In the genomic region with DNA sequence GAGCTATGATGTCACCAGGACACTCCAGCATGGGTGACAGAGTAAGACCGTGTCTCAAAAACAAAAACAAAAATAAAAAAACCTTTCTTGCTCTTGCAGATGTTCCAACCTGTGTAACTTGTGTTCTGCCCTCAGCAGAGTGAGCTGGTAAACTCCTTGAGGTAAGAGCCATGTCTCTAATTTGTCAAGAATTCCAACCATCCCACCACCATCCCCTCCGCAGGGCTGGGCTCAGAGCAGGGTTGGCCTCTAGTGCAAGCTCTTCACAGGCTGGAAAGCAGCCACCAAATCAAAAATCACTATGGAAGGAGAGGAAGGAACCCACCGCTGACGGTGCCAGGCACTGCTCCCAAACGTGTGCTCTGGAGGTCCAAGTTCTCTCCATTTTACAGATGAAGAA, we compare ENCODE assay signal across 14 cellular contexts. TPM values are rescaled to one million over a fixed set of nuclear protein-coding genes. Genes with fewer than 3 reads are reported as not detected.
A peak's percentile ranks its signal among the peaks of the same experiment; 100 is the strongest.
DNase-seq lines count a peak whose midpoint lies in the region; ATAC-seq and TF ChIP-seq lines count a peak whose summit lies in the region.
"Had no signal": no experiment of that assay in that cellular context is flagged by ENCODE, and none has a peak within 500 bp of the region (broad histone marks: within the 10 kb centered on the region; RNA-seq: fewer than 3 reads in every experiment).

No MANE protein-coding gene starts in this region.

- no peak overlapping the region for H3K27ac ChIP-seq in neuronal stem cell (replicated peaks; ENCODE audit: low read length)
- H3K27ac ChIP-seq: body of pancreas had no signal

- H3K27ac Mint-ChIP-seq in WTC11: no peak overlapping the region
- H3K27ac Mint-ChIP-seq in glutamatergic neuron (ENCODE audit: unreplicated experiment): peak overlapping the region; percentile 95

- H3K4ac ChIP-seq in neuronal stem cell (ENCODE audit: low read length): no peak overlapping the region

- peaks cover 15 to 48% of the 10 kb centered on the region in 2 donors for H3K4me1 ChIP-seq in neuronal stem cell (ENCODE audit: control insufficient read depth in 2 of 2, insufficient read depth in 1 of 2, low read depth in 1 of 2, low read length in 2 of 2)

- ATAC-seq in WTC11 (no peak), HG03280 (IDR thresholded peaks at IDR 0.05; ENCODE audit: unreplicated experiment) (no peak)
- ATAC-seq: GM12878 had no signal

- no peak overlapping the region for H2BK120ac ChIP-seq in neuronal stem cell (ENCODE audit: low read depth, low read length)

- H3K79me1 ChIP-seq in neuronal stem cell (ENCODE audit: low read depth, low read length): no peaks in the 10 kb centered on the region

- H3K4me3 Mint-ChIP-seq in WTC11: 0 out of 2 replicates have a peak overlapping the region, but pooled peaks have one; percentile 6
- peak overlapping the region; percentile 82 for H3K4me3 Mint-ChIP-seq in glutamatergic neuron (ENCODE audit: unreplicated experiment)

- H3K9me3 Mint-ChIP-seq in WTC11: no peaks in the 10 kb centered on the region
- peaks cover 3% of the 10 kb centered on the region for H3K9me3 Mint-ChIP-seq in glutamatergic neuron (ENCODE audit: unreplicated experiment)
- H3K9me3 Mint-ChIP-seq: HFFc6 had no signal

- no peak overlapping the region for H2BK5ac ChIP-seq in neuronal stem cell (ENCODE audit: low read length)

- no peak overlapping the region for H2BK12ac ChIP-seq in neuronal stem cell (ENCODE audit: low read length)

- H4K91ac ChIP-seq in neuronal stem cell (ENCODE audit: low read depth, low read length, poor library complexity): no peak overlapping the region

- no CpG with 5 or more reads among the region's 5 CpGs for WGBS in neuronal stem cell (ENCODE audit: extremely low coverage in 2 of 2, insufficient read length in 2 of 2, insufficient replicate concordance in 1 of 2), 2 donors

- H3K36me3 Mint-ChIP-seq in WTC11 (no peaks in the 10 kb centered on the region), glutamatergic neuron (ENCODE audit: unreplicated experiment) (no peaks in the 10 kb centered on the region)

- peaks cover 0 to 8% (median 0%) of the 10 kb centered on the region in 3 experiments for H3K27me3 ChIP-seq in neuronal stem cell (ENCODE audit: control insufficient read depth in 3 of 3, insufficient read depth in 3 of 3, low read depth in 1 of 3, low read length in 3 of 3)
- H3K27me3 ChIP-seq: body of pancreas had no signal

- no peak overlapping the region for H2BK15ac ChIP-seq in neuronal stem cell (ENCODE audit: low read length)

- no peaks in the 10 kb centered on the region for H3K9me3 ChIP-seq in neuronal stem cell (replicated peaks in 1 of 2; ENCODE audit: control insufficient read depth in 2 of 2, insufficient read depth in 1 of 2, low read depth in 1 of 2, low read length in 2 of 2)
- H3K9me3 ChIP-seq: body of pancreas had no signal

- CTCF ChIA-PET in AG04449 (lab: Yijun Ruan, JAX): interaction anchor here (0.6 to 7.3 kb wide), 11 partner anchors 10 to 188 kb away, joined by 3 to 58 read pairs (median 4); a partner anchor contains a TSS
- CTCF ChIA-PET in WTC11 (lab: Charles Lee): interaction anchor here (0.6 to 3.0 kb wide), 11 partner anchors 8 to 199 kb away, joined by 3 to 18 read pairs (median 10); a partner anchor contains a TSS

- no peak overlapping the region for H3K14ac ChIP-seq in neuronal stem cell (ENCODE audit: low read length)

- TF ChIP-seq CTCF in AG04449 (IDR thresholded peaks at IDR 0.05; ENCODE audit: insufficient read depth, low read length, missing control alignments) (no peak), WTC11 (IDR thresholded peaks at IDR 0.05) (no peak), glutamatergic neuron (IDR thresholded peaks at IDR 0.05; ENCODE audit: partially characterized antibody, unreplicated experiment) (no peak)

- peak overlapping the region; percentile 55 for H2AFZ ChIP-seq in neuronal stem cell (ENCODE audit: low read length)

- H3K9ac ChIP-seq in neuronal stem cell (ENCODE audit: low read depth, low read length, poor library complexity): no peak overlapping the region

- H3K4me3 ChIP-seq in AG04449 (ENCODE audit: low read depth, low read length) (peak overlapping the region; percentile 45), neuronal stem cell (ENCODE audit: low read length in 2 of 2) (peak overlapping the region in 1 of 2 donors; percentile 45)
- H3K4me3 ChIP-seq: body of pancreas, GM12878 had no signal

- no peak overlapping the region for H2AK5ac ChIP-seq in neuronal stem cell (ENCODE audit: low read depth, low read length)

- H3K4me2 ChIP-seq in neuronal stem cell (ENCODE audit: insufficient read depth, low read length, poor library complexity, severe bottlenecking): no peak overlapping the region

- peaks cover 38% of the 10 kb centered on the region for H3K4me1 Mint-ChIP-seq in WTC11
- H3K4me1 Mint-ChIP-seq in glutamatergic neuron (ENCODE audit: low read depth, unreplicated experiment): peaks cover 51% of the 10 kb centered on the region

- H4K8ac ChIP-seq in neuronal stem cell (ENCODE audit: low read depth, low read length): no peak overlapping the region

- no peak overlapping the region for H3K18ac ChIP-seq in neuronal stem cell (ENCODE audit: low read length)

- POLR2A ChIA-PET in AG04449 (lab: Yijun Ruan, JAX) (no interaction called here), WTC11 (lab: Charles Lee) (no interaction called here)

- DNase-seq in AG04449 (ENCODE audit: low read depth, low spot score) (no peak), WTC11 (ENCODE audit: low spot score) (no peak), glutamatergic neuron (no peak), neuronal stem cell (ENCODE audit: low spot score) (no peak), AG20443 (ENCODE audit: low spot score) (no peak), DMS153 treated with DMSO at 0.1 percent for 48 hours (lab: John Stamatoyannopoulos, UW; ENCODE audit: unreplicated experiment) (no peak), COR-L47 (lab: John Stamatoyannopoulos, UW) (no peak)
- DNase-seq: activated naive CD4-positive, alpha-beta T cell; NK-92 treated with Interleukin-12 subunit alpha and Interleukin-12 subunit beta, amount 100 ng/mL, for 24 hours; stimulated activated naive CD4-positive, alpha-beta T cell treated with Interleukin-2 at 50 U/mL for 16 hours had no signal

- H3K36me3 ChIP-seq in neuronal stem cell (replicated peaks in 1 of 2; ENCODE audit: control insufficient read depth in 2 of 2, insufficient read depth in 2 of 2, low read length in 2 of 2): no peaks in the 10 kb centered on the region

- H3K27me3 Mint-ChIP-seq in WTC11 (ENCODE audit: low read depth) (no peaks in the 10 kb centered on the region; the same call in 1 of the 2 replicates), glutamatergic neuron (ENCODE audit: unreplicated experiment) (peaks cover 6% of the 10 kb centered on the region)

- no peak overlapping the region for H3K23ac ChIP-seq in neuronal stem cell (ENCODE audit: low read depth, low read length, poor library complexity)

TF ChIP-seq in WTC11, 78 proteins besides CTCF, POLR2A, EP300 and RAD21 (continues in another document):
- TF ChIP-seq PRRX2 (CRISPR knock-in tag; IDR thresholded peaks at IDR 0.05) (no peak), SOX15 (CRISPR knock-in tag; IDR thresholded peaks at IDR 0.05) (no peak), MYBL2 (CRISPR knock-in tag; IDR thresholded peaks at IDR 0.05) (no peak), EMX1 (CRISPR knock-in tag; IDR thresholded peaks at IDR 0.05) (no peak), FOXK1 (CRISPR knock-in tag; IDR thresholded peaks at IDR 0.05) (no peak), RORB (CRISPR knock-in tag; IDR thresholded peaks at IDR 0.05) (no peak), JUN (CRISPR knock-in tag; IDR thresholded peaks at IDR 0.05) (no peak), ZNF263 (CRISPR knock-in tag; IDR thresholded peaks at IDR 0.05; ENCODE audit: low read depth) (no peak), NR2C2 (CRISPR knock-in tag; IDR thresholded peaks at IDR 0.05) (no peak), NR1H2 (CRISPR knock-in tag; IDR thresholded peaks at IDR 0.05) (no peak)
- TF ChIP-seq, protein P1, sequence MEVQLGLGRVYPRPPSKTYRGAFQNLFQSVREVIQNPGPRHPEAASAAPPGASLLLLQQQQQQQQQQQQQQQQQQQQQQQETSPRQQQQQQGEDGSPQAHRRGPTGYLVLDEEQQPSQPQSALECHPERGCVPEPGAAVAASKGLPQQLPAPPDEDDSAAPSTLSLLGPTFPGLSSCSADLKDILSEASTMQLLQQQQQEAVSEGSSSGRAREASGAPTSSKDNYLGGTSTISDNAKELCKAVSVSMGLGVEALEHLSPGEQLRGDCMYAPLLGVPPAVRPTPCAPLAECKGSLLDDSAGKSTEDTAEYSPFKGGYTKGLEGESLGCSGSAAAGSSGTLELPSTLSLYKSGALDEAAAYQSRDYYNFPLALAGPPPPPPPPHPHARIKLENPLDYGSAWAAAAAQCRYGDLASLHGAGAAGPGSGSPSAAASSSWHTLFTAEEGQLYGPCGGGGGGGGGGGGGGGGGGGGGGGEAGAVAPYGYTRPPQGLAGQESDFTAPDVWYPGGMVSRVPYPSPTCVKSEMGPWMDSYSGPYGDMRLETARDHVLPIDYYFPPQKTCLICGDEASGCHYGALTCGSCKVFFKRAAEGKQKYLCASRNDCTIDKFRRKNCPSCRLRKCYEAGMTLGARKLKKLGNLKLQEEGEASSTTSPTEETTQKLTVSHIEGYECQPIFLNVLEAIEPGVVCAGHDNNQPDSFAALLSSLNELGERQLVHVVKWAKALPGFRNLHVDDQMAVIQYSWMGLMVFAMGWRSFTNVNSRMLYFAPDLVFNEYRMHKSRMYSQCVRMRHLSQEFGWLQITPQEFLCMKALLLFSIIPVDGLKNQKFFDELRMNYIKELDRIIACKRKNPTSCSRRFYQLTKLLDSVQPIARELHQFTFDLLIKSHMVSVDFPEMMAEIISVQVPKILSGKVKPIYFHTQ (CRISPR knock-in tag; IDR thresholded peaks at IDR 0.05): no peak
- TF ChIP-seq, protein P2, sequence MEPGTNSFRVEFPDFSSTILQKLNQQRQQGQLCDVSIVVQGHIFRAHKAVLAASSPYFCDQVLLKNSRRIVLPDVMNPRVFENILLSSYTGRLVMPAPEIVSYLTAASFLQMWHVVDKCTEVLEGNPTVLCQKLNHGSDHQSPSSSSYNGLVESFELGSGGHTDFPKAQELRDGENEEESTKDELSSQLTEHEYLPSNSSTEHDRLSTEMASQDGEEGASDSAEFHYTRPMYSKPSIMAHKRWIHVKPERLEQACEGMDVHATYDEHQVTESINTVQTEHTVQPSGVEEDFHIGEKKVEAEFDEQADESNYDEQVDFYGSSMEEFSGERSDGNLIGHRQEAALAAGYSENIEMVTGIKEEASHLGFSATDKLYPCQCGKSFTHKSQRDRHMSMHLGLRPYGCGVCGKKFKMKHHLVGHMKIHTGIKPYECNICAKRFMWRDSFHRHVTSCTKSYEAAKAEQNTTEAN (CRISPR knock-in tag; IDR thresholded peaks at IDR 0.05): no peak

RNA-seq across cellular contexts. Expression of a gene that starts 9.5 kb away (rescaled TPM):
- 9.2 to 11.6 TPM (median 11.0 TPM) in 3 replicates for total RNA-seq in WTC11 (2021)
- total RNA-seq in glutamatergic neuron (ENCODE audit: unreplicated experiment): 72.7 TPM
- 0.49 TPM for polyA plus RNA-seq in neuronal stem cell (2013, experiment 1 of 2)
- polyA plus RNA-seq in neuronal stem cell (2013, experiment 2 of 2): 0.48 TPM
